In the genomic region with DNA sequence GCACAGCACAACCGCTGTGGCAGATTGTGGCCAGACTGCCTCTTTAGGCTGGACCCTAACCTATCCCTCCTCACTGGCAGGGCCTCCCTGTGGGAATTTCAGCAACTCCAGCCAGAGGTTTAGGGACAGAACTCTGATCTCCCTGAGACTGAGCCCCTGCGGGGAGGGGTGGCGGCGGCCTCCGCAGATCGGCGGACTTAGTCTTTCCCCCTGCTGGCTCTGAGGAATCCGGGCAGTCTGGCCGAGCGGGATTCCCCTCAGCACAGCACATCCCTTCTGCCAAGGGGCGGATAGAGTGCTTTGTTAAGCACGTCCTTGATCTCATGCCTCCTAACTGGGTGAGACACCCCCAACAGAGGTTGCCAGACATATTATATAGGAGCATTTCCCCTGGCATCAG, we compare ENCODE assay signal across 25 cellular contexts.
DNase-seq lines count a peak whose midpoint lies in the region; ATAC-seq, FAIRE-seq and TF ChIP-seq lines count a peak whose summit lies in the region.
"Had no signal": no experiment of that assay in that cellular context is flagged by ENCODE, and none has a peak within 500 bp of the region (broad histone marks: within the 10 kb centered on the region; RNA-seq: fewer than 3 reads in every experiment).

No MANE protein-coding gene starts in this region.

- no peak for FAIRE-seq in RCC 7860 (lab: Jason Lieb, UNC)
- FAIRE-seq: GM19239, H54 had no signal

- H3K27me3 Mint-ChIP-seq in WTC11 (ENCODE audit: low read depth) = peaks cover 4% of the 10 kb centered on the region; the same call in 1 of the 2 replicates

- peaks cover 10% of the 10 kb centered on the region for H3K79me1 ChIP-seq in trophoblast cell (ENCODE audit: low read length)

- peak overlapping the region; percentile 62 for H4K12ac ChIP-seq in trophoblast cell (ENCODE audit: low read depth, low read length)

- peak overlapping the region; percentile 17 for H3K4me2 ChIP-seq in trophoblast cell (ENCODE audit: low read length)

- no CpG with 5 or more reads among the region's 12 CpGs for WGBS in trophoblast cell (ENCODE audit: extremely low coverage, insufficient coverage, insufficient read length)
- WGBS in tibial nerve, 2 donors = 82 to 90% methylated on average over 8 to 12 of the region's 12 CpGs

- H3K36me3 ChIP-seq in trophoblast cell (ENCODE audit: control insufficient read depth in 1 of 2, insufficient read depth in 2 of 2, low read length in 2 of 2) = no peaks in the 10 kb centered on the region
- no peaks in the 10 kb centered on the region for H3K36me3 ChIP-seq in tibial nerve
- H3K36me3 ChIP-seq: BE2C, SJSA1 had no signal

- ATAC-seq in WTC11 (peak; percentile 77), HG03039 (IDR thresholded peaks at IDR 0.05; ENCODE audit: unreplicated experiment) (no peak)
- ATAC-seq: Right ventricle myocardium inferior had no signal

- POLR2A ChIA-PET in WTC11 (lab: Charles Lee) = no interaction called here

- H3K27ac Mint-ChIP-seq in WTC11 = no peak overlapping the region
- H3K27ac Mint-ChIP-seq: CD14-positive monocyte; CD8-positive, alpha-beta memory T cell; IgD-negative memory B cell had no signal

- DNase-seq in ELF-1 (ENCODE audit: low read depth, low spot score) (peak; percentile 90), WTC11 (ENCODE audit: low spot score) (peak; percentile 15), islet precursor cell (peak; percentile 89), trophoblast cell (peak; percentile 72 to 83), SIG-M5 (lab: John Stamatoyannopoulos, UW) (no peak), RCC 7860 (ENCODE audit: low spot score) (no peak), tibial nerve (ENCODE audit: low spot score in 2 of 2) (no peak)
- DNase-seq: 8988T; ACHN; BE2C; Calu3; CD8-positive, alpha-beta memory T cell; DND-41; NCI-H1048; NCI-H1436; NCI-H187 treated with DMSO at 0.1 percent for 48 hours; NCI-H524 treated with DMSO at 0.1 percent for 48 hours; NCI-H774 had no signal

- peak overlapping the region; percentile 76 for H3K14ac ChIP-seq in trophoblast cell (ENCODE audit: low read length)

- H2BK12ac ChIP-seq in trophoblast cell (ENCODE audit: low read length) = peak overlapping the region; percentile 7

- H3K79me2 ChIP-seq in trophoblast cell (ENCODE audit: control insufficient read depth, insufficient read depth, low read length, poor library complexity) = no peaks in the 10 kb centered on the region

- H3K9me3 ChIP-seq in trophoblast cell (ENCODE audit: insufficient read depth, low read depth, low read length) (no peaks in the 10 kb centered on the region), tibial nerve (peaks cover 0 to 14% (median 0%) of the 10 kb centered on the region in 4 donors)
- H3K9me3 ChIP-seq: BE2C, SJSA1 had no signal

- peak overlapping the region; percentile 81 for H4K8ac ChIP-seq in trophoblast cell (ENCODE audit: low read depth, low read length)

- H3K4me3 Mint-ChIP-seq in WTC11 = no peak overlapping the region
- H3K4me3 Mint-ChIP-seq: CD14-positive monocyte; CD8-positive, alpha-beta memory T cell; IgD-negative memory B cell had no signal

- no peak overlapping the region for H3K9ac ChIP-seq in trophoblast cell (ENCODE audit: low read length)

- no peaks in the 10 kb centered on the region for H3K36me3 Mint-ChIP-seq in WTC11
- H3K36me3 Mint-ChIP-seq: CD14-positive monocyte; CD8-positive, alpha-beta memory T cell; IgD-negative memory B cell had no signal

- CTCF ChIA-PET in WTC11 (lab: Charles Lee) = no interaction called here

- H4K91ac ChIP-seq in trophoblast cell (ENCODE audit: low read depth, low read length) = peak overlapping the region; percentile 85

- no peak overlapping the region for H3K23ac ChIP-seq in trophoblast cell (ENCODE audit: low read length)

- peaks cover 12% of the 10 kb centered on the region for H3K9me3 Mint-ChIP-seq in WTC11

- H3K4me1 ChIP-seq in trophoblast cell (ENCODE audit: control insufficient read depth in 1 of 2, insufficient read depth in 2 of 2, low read length in 2 of 2) = peaks cover 10% of the 10 kb centered on the region in 2 experiments
- no peaks in the 10 kb centered on the region for H3K4me1 ChIP-seq in tibial nerve
- H3K4me1 ChIP-seq: BE2C, SJSA1 had no signal

- no peak overlapping the region for H3K4ac ChIP-seq in trophoblast cell (ENCODE audit: low read depth, low read length)

- H2AK5ac ChIP-seq in trophoblast cell (ENCODE audit: low read length) = no peak overlapping the region

- no peak overlapping the region for H3K4me3 ChIP-seq in trophoblast cell (ENCODE audit: low read depth, low read length)
- H3K4me3 ChIP-seq in tibial nerve = no peak overlapping the region
- H3K4me3 ChIP-seq: SJSA1 had no signal

- peak overlapping the region; percentile 65 for H2BK5ac ChIP-seq in trophoblast cell (ENCODE audit: low read depth, low read length, poor library complexity)

- H3K4me1 Mint-ChIP-seq in WTC11 = peaks cover 4% of the 10 kb centered on the region
- H3K4me1 Mint-ChIP-seq: CD14-positive monocyte; CD8-positive, alpha-beta memory T cell; IgD-negative memory B cell had no signal

- H3K27ac ChIP-seq in trophoblast cell (ENCODE audit: low read depth, low read length) (peak overlapping the region; percentile 12), tibial nerve (no peak overlapping the region)
- H3K27ac ChIP-seq: SJSA1 had no signal

- peak overlapping the region; percentile 23 for H2AFZ ChIP-seq in trophoblast cell (ENCODE audit: insufficient read depth, low read length, poor library complexity)

- TF ChIP-seq CTCF in WTC11 (IDR thresholded peaks at IDR 0.05) (no peak), tibial nerve (IDR thresholded peaks at IDR 0.05) (no peak)

- H3K18ac ChIP-seq in trophoblast cell (ENCODE audit: low read length) = peak overlapping the region; percentile 78

- no peak for TF ChIP-seq POLR2A in tibial nerve (IDR thresholded peaks at IDR 0.05)

- peak overlapping the region; percentile 8 for H2BK120ac ChIP-seq in trophoblast cell (ENCODE audit: insufficient read depth, low read length, poor library complexity)

- no peaks in the 10 kb centered on the region for H3K27me3 ChIP-seq in trophoblast cell (ENCODE audit: insufficient read depth, low read length)
- H3K27me3 ChIP-seq in tibial nerve = no peaks in the 10 kb centered on the region
- H3K27me3 ChIP-seq: SJSA1 had no signal

- no peak for TF ChIP-seq EP300 in tibial nerve (IDR thresholded peaks at IDR 0.05)

TF ChIP-seq in WTC11, 78 proteins besides CTCF, POLR2A, EP300 and RAD21:
- TF ChIP-seq, protein P1, sequence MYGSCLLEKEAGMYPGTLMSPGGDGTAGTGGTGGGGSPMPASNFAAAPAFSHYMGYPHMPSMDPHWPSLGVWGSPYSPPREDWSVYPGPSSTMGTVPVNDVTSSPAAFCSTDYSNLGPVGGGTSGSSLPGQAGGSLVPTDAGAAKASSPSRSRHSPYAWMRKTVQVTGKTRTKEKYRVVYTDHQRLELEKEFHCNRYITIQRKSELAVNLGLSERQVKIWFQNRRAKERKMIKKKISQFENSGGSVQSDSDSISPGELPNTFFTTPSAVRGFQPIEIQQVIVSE (CRISPR knock-in tag; IDR thresholded peaks at IDR 0.05; ENCODE audit: borderline replicate concordance) = no peak
- TF ChIP-seq, protein P2, sequence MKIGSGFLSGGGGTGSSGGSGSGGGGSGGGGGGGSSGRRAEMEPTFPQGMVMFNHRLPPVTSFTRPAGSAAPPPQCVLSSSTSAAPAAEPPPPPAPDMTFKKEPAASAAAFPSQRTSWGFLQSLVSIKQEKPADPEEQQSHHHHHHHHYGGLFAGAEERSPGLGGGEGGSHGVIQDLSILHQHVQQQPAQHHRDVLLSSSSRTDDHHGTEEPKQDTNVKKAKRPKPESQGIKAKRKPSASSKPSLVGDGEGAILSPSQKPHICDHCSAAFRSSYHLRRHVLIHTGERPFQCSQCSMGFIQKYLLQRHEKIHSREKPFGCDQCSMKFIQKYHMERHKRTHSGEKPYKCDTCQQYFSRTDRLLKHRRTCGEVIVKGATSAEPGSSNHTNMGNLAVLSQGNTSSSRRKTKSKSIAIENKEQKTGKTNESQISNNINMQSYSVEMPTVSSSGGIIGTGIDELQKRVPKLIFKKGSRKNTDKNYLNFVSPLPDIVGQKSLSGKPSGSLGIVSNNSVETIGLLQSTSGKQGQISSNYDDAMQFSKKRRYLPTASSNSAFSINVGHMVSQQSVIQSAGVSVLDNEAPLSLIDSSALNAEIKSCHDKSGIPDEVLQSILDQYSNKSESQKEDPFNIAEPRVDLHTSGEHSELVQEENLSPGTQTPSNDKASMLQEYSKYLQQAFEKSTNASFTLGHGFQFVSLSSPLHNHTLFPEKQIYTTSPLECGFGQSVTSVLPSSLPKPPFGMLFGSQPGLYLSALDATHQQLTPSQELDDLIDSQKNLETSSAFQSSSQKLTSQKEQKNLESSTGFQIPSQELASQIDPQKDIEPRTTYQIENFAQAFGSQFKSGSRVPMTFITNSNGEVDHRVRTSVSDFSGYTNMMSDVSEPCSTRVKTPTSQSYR (CRISPR knock-in tag; IDR thresholded peaks at IDR 0.05) = no peak
- no peak for TF ChIP-seq SMAD4 (CRISPR knock-in tag; IDR thresholded peaks at IDR 0.05)

Comparison
In these comparisons a context has a peak if more than half of its experiments do, and no peak if none do; other contexts are left out.
1. DNase-seq: peak in ELF-1 (single experiment), WTC11 (single experiment), islet precursor cell (single experiment) and trophoblast cell (2 of 2); none in SIG-M5 (single experiment), RCC 7860 (single experiment) and tibial nerve (0 of 2).